Comparison of ENCODE assay signal across 17 cellular contexts in genomic region chr16:89920723-89921122, GRCh38. TPM values are rescaled to one million over a fixed set of nuclear protein-coding genes. Genes with fewer than 3 reads are reported as not detected.
DNase-seq lines count a peak whose midpoint lies in the region; ATAC-seq and TF ChIP-seq lines count a peak whose summit lies in the region.
"Had no signal": no experiment of that assay in that cellular context is flagged by ENCODE, and none has a peak within 500 bp of the region (broad histone marks: within the 10 kb centered on the region; RNA-seq: fewer than 3 reads in every experiment).

No MANE protein-coding gene starts in this region.

- no peak for DNase-seq in neuronal stem cell (ENCODE audit: low spot score)
- no peak for DNase-seq in KBM-7
- no peak for DNase-seq in MM.1S
- DNase-seq in HT-29 (ENCODE audit: low spot score): no peak
- DNase-seq: activated CD4-positive, alpha-beta T cell treated with anti-CD3 and anti-CD28 coated beads, Interleukin-2, amount 50 U/mL, for 48 hours; activated naive CD4-positive, alpha-beta T cell treated with anti-CD3 and anti-CD28 coated beads, Interleukin-2, amount 50 U/mL, for 16 hours; COR-L47; effector CD8-positive, alpha-beta T cell; heart right ventricle; NCI-H1105; NCI-H69 had no signal

- H3K27me3 ChIP-seq in BLaER1 treated with 17β-estradiol and CSF1 and Interleukin-3, amounts not matched to agents 10 nM and 100 nM: peaks cover 0 to 5% (median 0%) of the 10 kb centered on the region in 11 experiments; a peak in 3 of 22 replicates
- peaks cover 4% of the 10 kb centered on the region for H3K27me3 ChIP-seq in HUES6 (ENCODE audit: control insufficient read depth, insufficient read depth, low read length)
- H3K27me3 ChIP-seq in neuronal stem cell (ENCODE audit: control insufficient read depth in 3 of 3, insufficient read depth in 3 of 3, low read depth in 1 of 3, low read length in 3 of 3): no peaks in the 10 kb centered on the region
- H3K27me3 ChIP-seq in MM.1S (replicated peaks; ENCODE audit: insufficient read depth, low read length): peaks cover 26% of the 10 kb centered on the region

- H3K36me3 ChIP-seq in BLaER1 treated with 17β-estradiol and CSF1 and Interleukin-3, amounts not matched to agents 10 nM and 100 nM: no peaks in the 10 kb centered on the region
- H3K36me3 ChIP-seq in HUES6 (ENCODE audit: control insufficient read depth, insufficient read depth, low read length): no peaks in the 10 kb centered on the region
- peaks cover 0 to 8% of the 10 kb centered on the region in 2 donors for H3K36me3 ChIP-seq in neuronal stem cell (replicated peaks in 1 of 2; ENCODE audit: control insufficient read depth in 2 of 2, insufficient read depth in 2 of 2, low read length in 2 of 2)
- no peaks in the 10 kb centered on the region for H3K36me3 ChIP-seq in MM.1S (replicated peaks; ENCODE audit: insufficient read depth, low read length)
- H3K36me3 ChIP-seq: heart right ventricle had no signal

- H3K4me3 Mint-ChIP-seq in brain: peak overlapping the region in 3 of 5 experiments; percentile 42 to 96 (median 63)
- H3K4me3 Mint-ChIP-seq in activated T-helper 17 cell treated with anti-CD3 and anti-CD28 coated beads, Interleukin-2, amount 50 U/mL, for 72 hours: no peak overlapping the region

- no peaks in the 10 kb centered on the region for H3K9me2 ChIP-seq in MM.1S (replicated peaks; ENCODE audit: insufficient read depth, low read length)

- H3K79me1 ChIP-seq in neuronal stem cell (ENCODE audit: low read depth, low read length): peaks cover 6% of the 10 kb centered on the region

- no CpG with 5 or more reads among the region's 6 CpGs for WGBS in neuronal stem cell (ENCODE audit: extremely low coverage in 2 of 2, insufficient read length in 2 of 2, insufficient replicate concordance in 1 of 2), 2 donors

- in situ Hi-C loops in KBM-7 (cut with MboI; ENCODE audit: low pct_unique_long_range_greater_than_20kb, low sequenced_read_pairs): no loop called here

- no peaks in the 10 kb centered on the region for H3K36me3 Mint-ChIP-seq in brain
- H3K36me3 Mint-ChIP-seq in activated T-helper 17 cell treated with anti-CD3 and anti-CD28 coated beads, Interleukin-2, amount 50 U/mL, for 72 hours (ENCODE audit: low read depth): no peaks in the 10 kb centered on the region

- no peak for TF ChIP-seq CTCF in brain (conservative IDR thresholded peaks at IDR 0.05)
- TF ChIP-seq CTCF in MM.1S (IDR thresholded peaks at IDR 0.05; ENCODE audit: low read length): no peak

- H3K4me1 Mint-ChIP-seq in brain: peaks cover 46% of the 10 kb centered on the region
- H3K4me1 Mint-ChIP-seq in activated T-helper 17 cell treated with anti-CD3 and anti-CD28 coated beads, Interleukin-2, amount 50 U/mL, for 72 hours: peaks cover 12% of the 10 kb centered on the region

- peak overlapping the region; percentile 11 to 93 (median 84); a peak in 17 of 22 replicates for H3K9ac ChIP-seq in BLaER1 treated with 17β-estradiol and CSF1 and Interleukin-3, amounts not matched to agents 10 nM and 100 nM
- H3K9ac ChIP-seq in HUES6 (ENCODE audit: low read length) (peak overlapping the region; percentile 92), neuronal stem cell (ENCODE audit: low read depth, low read length, poor library complexity) (peak overlapping the region; percentile 81), MM.1S (ENCODE audit: low read length) (no peak overlapping the region)

- H3F3A ChIP-seq in MM.1S (ENCODE audit: insufficient read depth, low read length): peaks cover 7% of the 10 kb centered on the region

- no peak overlapping the region for H2AFZ ChIP-seq in neuronal stem cell (ENCODE audit: low read length)
- H2AFZ ChIP-seq in MM.1S (ENCODE audit: low read length): no peak overlapping the region

- no peak for ATAC-seq in activated T-helper 17 cell treated with anti-CD3 and anti-CD28 coated beads, Interleukin-2, amount 50 U/mL, for 72 hours (replicated peaks)
- ATAC-seq: right cardiac atrium had no signal

- peaks cover 73 to 95% (median 89%) of the 10 kb centered on the region in 10 experiments for H3K4me1 ChIP-seq in BLaER1 treated with 17β-estradiol and CSF1 and Interleukin-3, amounts not matched to agents 10 nM and 100 nM
- H3K4me1 ChIP-seq in HUES6 (ENCODE audit: control insufficient read depth, insufficient read depth, low read length) (peaks cover 52% of the 10 kb centered on the region), neuronal stem cell (ENCODE audit: control insufficient read depth in 2 of 2, insufficient read depth in 1 of 2, low read depth in 1 of 2, low read length in 2 of 2) (peaks cover 20 to 31% of the 10 kb centered on the region in 2 donors), MM.1S (ENCODE audit: low read length) (peaks cover 6% of the 10 kb centered on the region; the same call in 1 of the 2 replicates)

- no peak overlapping the region for H3K4ac ChIP-seq in neuronal stem cell (ENCODE audit: low read length)

- peak overlapping the region in 6 of 11 experiments; percentile 7 to 96 (median 88); a peak in 9 of 22 replicates for H3K27ac ChIP-seq in BLaER1 treated with 17β-estradiol and CSF1 and Interleukin-3, amounts not matched to agents 10 nM and 100 nM
- H3K27ac ChIP-seq in HUES6 (ENCODE audit: low read depth, low read length) (no peak overlapping the region), neuronal stem cell (replicated peaks; ENCODE audit: low read length) (peak overlapping the region; percentile 1), MM.1S (ENCODE audit: low read length) (no peak overlapping the region)

- peak overlapping the region; percentile 9 for H3K14ac ChIP-seq in neuronal stem cell (ENCODE audit: low read length)

- H3K23ac ChIP-seq in neuronal stem cell (ENCODE audit: low read depth, low read length, poor library complexity): no peak overlapping the region

- peak overlapping the region; percentile 14 for H2BK5ac ChIP-seq in neuronal stem cell (ENCODE audit: low read length)

- no peak overlapping the region for H2BK120ac ChIP-seq in neuronal stem cell (ENCODE audit: low read depth, low read length)

- H2BK15ac ChIP-seq in neuronal stem cell (ENCODE audit: low read length): peak overlapping the region; percentile 1

- H2AK5ac ChIP-seq in neuronal stem cell (ENCODE audit: low read depth, low read length): peak overlapping the region; percentile 72

- H3K9me3 Mint-ChIP-seq in brain: peaks cover 0 to 7% (median 0%) of the 10 kb centered on the region in 5 experiments
- no peaks in the 10 kb centered on the region for H3K9me3 Mint-ChIP-seq in activated T-helper 17 cell treated with anti-CD3 and anti-CD28 coated beads, Interleukin-2, amount 50 U/mL, for 72 hours

- peak overlapping the region; percentile 88 to 100 (median 98) for H3K4me2 ChIP-seq in BLaER1 treated with 17β-estradiol and CSF1 and Interleukin-3, amounts not matched to agents 10 nM and 100 nM
- H3K4me2 ChIP-seq in neuronal stem cell (ENCODE audit: insufficient read depth, low read length, poor library complexity, severe bottlenecking): no peak overlapping the region
- no peak overlapping the region for H3K4me2 ChIP-seq in MM.1S (ENCODE audit: low read depth, low read length)

- peaks cover 10% of the 10 kb centered on the region for H3K27me3 Mint-ChIP-seq in brain
- H3K27me3 Mint-ChIP-seq in activated T-helper 17 cell treated with anti-CD3 and anti-CD28 coated beads, Interleukin-2, amount 50 U/mL, for 72 hours: peaks cover 10% of the 10 kb centered on the region

- H3K79me2 ChIP-seq in MM.1S (ENCODE audit: low read length): no peaks in the 10 kb centered on the region

- H3K4me3 ChIP-seq in BLaER1 treated with 17β-estradiol and CSF1 and Interleukin-3, amounts not matched to agents 10 nM and 100 nM: peak overlapping the region in 4 of 10 experiments; percentile 9 to 84 (median 78); a peak in 6 of 20 replicates
- peak overlapping the region; percentile 76; the same call in 1 of the 2 replicates for H3K4me3 ChIP-seq in HUES6 (ENCODE audit: low read depth, low read length)
- H3K4me3 ChIP-seq in neuronal stem cell (ENCODE audit: low read length in 2 of 2): no peak overlapping the region
- no peak overlapping the region for H3K4me3 ChIP-seq in MM.1S (ENCODE audit: low read length)
- H3K4me3 ChIP-seq: lung had no signal

- peak overlapping the region; percentile 68 for H3K18ac ChIP-seq in neuronal stem cell (ENCODE audit: low read length)

- no peak overlapping the region for H4K8ac ChIP-seq in neuronal stem cell (ENCODE audit: low read depth, low read length)

- no peak overlapping the region for H4K91ac ChIP-seq in neuronal stem cell (ENCODE audit: low read depth, low read length, poor library complexity)

- H3K9me3 ChIP-seq in BLaER1 treated with 17β-estradiol and CSF1 and Interleukin-3, amounts not matched to agents 10 nM and 100 nM (replicated peaks in 1 of 11): no peaks in the 10 kb centered on the region
- H3K9me3 ChIP-seq in HUES6 (ENCODE audit: control insufficient read depth, insufficient read depth, low read depth, low read length): no peaks in the 10 kb centered on the region
- no peaks in the 10 kb centered on the region for H3K9me3 ChIP-seq in neuronal stem cell (replicated peaks in 1 of 2; ENCODE audit: control insufficient read depth in 2 of 2, insufficient read depth in 1 of 2, low read depth in 1 of 2, low read length in 2 of 2)
- H3K9me3 ChIP-seq in MM.1S (replicated peaks; ENCODE audit: insufficient read depth, low read length): no peaks in the 10 kb centered on the region
- H3K9me3 ChIP-seq: heart right ventricle had no signal

- peak overlapping the region in 3 of 5 experiments; percentile 30 to 87 (median 85) for H3K27ac Mint-ChIP-seq in brain
- no peak overlapping the region for H3K27ac Mint-ChIP-seq in activated T-helper 17 cell treated with anti-CD3 and anti-CD28 coated beads, Interleukin-2, amount 50 U/mL, for 72 hours

- H2BK12ac ChIP-seq in neuronal stem cell (ENCODE audit: low read length): no peak overlapping the region

- peaks cover 17 to 54% (median 25%) of the 10 kb centered on the region in 11 experiments for H4K20me1 ChIP-seq in BLaER1 treated with 17β-estradiol and CSF1 and Interleukin-3, amounts not matched to agents 10 nM and 100 nM
- no peaks in the 10 kb centered on the region for H4K20me1 ChIP-seq in MM.1S (ENCODE audit: insufficient read depth, low read length)

RNA-seq across cellular contexts. Expression of gene MC1R, which starts 2.1 kb away (rescaled TPM):
- polyA plus RNA-seq in brain (ENCODE audit: insufficient read depth, low read depth, low replicate concordance): 2.1 TPM
- polyA plus RNA-seq in neuronal stem cell (2013, experiment 1 of 2): 2.1 TPM
- polyA plus RNA-seq in neuronal stem cell (2013, experiment 2 of 2): 2.1 TPM
- 1 to 10 TPM; 7.5 to 7.6 TPM for total RNA-seq in activated T-helper 17 cell treated with anti-CD3 and anti-CD28 coated beads, Interleukin-2, amount 50 U/mL, for 72 hours
- 5.2 and 5.3 TPM in 2 replicates for total RNA-seq in HT-29 (2014; rRNA removed; shearing (Covaris generic))

RNA-seq across cellular contexts. Expression of gene TUBB3, which starts 2.4 kb away (rescaled TPM):
- 1,475 TPM for polyA plus RNA-seq in brain (ENCODE audit: insufficient read depth, low read depth, low replicate concordance)
- polyA plus RNA-seq in neuronal stem cell (2013, experiment 1 of 2): 121 TPM
- 119 TPM for polyA plus RNA-seq in neuronal stem cell (2013, experiment 2 of 2)
- total RNA-seq in activated T-helper 17 cell treated with anti-CD3 and anti-CD28 coated beads, Interleukin-2, amount 50 U/mL, for 72 hours: 1 to 10 TPM in 1 of 2 donors, under 1 TPM in 1; 0.74 to 9.7 TPM
- total RNA-seq in HT-29 (2014; rRNA removed; shearing (Covaris generic)): 8.7 and 8.8 TPM in 2 replicates

RNA-seq across cellular contexts. Expression of gene DEF8, which starts 27.8 kb away (rescaled TPM):
- 58.6 TPM for polyA plus RNA-seq in brain (ENCODE audit: insufficient read depth, low read depth, low replicate concordance)
- polyA plus RNA-seq in neuronal stem cell (2013, experiment 1 of 2): 52.9 TPM
- 52.2 TPM for polyA plus RNA-seq in neuronal stem cell (2013, experiment 2 of 2)
- 10 to 100 TPM in 1 of 2 donors, 1 to 10 TPM in 1; 9.3 to 11.1 TPM for total RNA-seq in activated T-helper 17 cell treated with anti-CD3 and anti-CD28 coated beads, Interleukin-2, amount 50 U/mL, for 72 hours
- total RNA-seq in HT-29 (2014; rRNA removed; shearing (Covaris generic)): 207 and 227 TPM in 2 replicates

RNA-seq across cellular contexts. Expression of gene TCF25, which starts 47.3 kb away (rescaled TPM):
- 137 TPM for polyA plus RNA-seq in brain (ENCODE audit: insufficient read depth, low read depth, low replicate concordance)
- 136 TPM for polyA plus RNA-seq in neuronal stem cell (2013, experiment 1 of 2)
- polyA plus RNA-seq in neuronal stem cell (2013, experiment 2 of 2): 136 TPM
- total RNA-seq in activated T-helper 17 cell treated with anti-CD3 and anti-CD28 coated beads, Interleukin-2, amount 50 U/mL, for 72 hours: 100 to 1,000 TPM; 181 to 195 TPM
- 136 and 161 TPM in 2 replicates for total RNA-seq in HT-29 (2014; rRNA removed; shearing (Covaris generic))

Comparison
In these comparisons a context has a peak if more than half of its experiments do, and no peak if none do; other contexts are left out.
1. H3K27ac ChIP-seq: peak in BLaER1 treated with 17β-estradiol and CSF1 and Interleukin-3, amounts not matched to agents 10 nM and 100 nM (6 of 11) and neuronal stem cell (single experiment); none in HUES6 (single experiment) and MM.1S (single experiment).
2. H3K4me2 ChIP-seq: peak in BLaER1 treated with 17β-estradiol and CSF1 and Interleukin-3, amounts not matched to agents 10 nM and 100 nM (11 of 11); none in neuronal stem cell (single experiment) and MM.1S (single experiment).
3. RNA of gene DEF8, which starts 27.8 kb away (total RNA-seq): 207 to 227 TPM in HT-29; 9.3 to 11.1 TPM in activated T-helper 17 cell treated with anti-CD3 and anti-CD28 coated beads, Interleukin-2, amount 50 U/mL, for 72 hours; every median in the first group is over 10 times any median in the second.